ENCODE assay signal across 24 cellular contexts in genomic region chr21:16358021-16358420, GRCh38.
"Had no signal": no experiment of that assay in that cellular context is flagged by ENCODE, and none has a peak within 500 bp of the region (broad histone marks: within the 10 kb centered on the region; RNA-seq: fewer than 3 reads in every experiment).

No MANE protein-coding gene starts in this region.

- H3K9me3 Mint-ChIP-seq: activated T-cell treated with anti-CD3 and anti-CD28 coated beads, Interleukin-2, amount 50 U/mL, for 4 hours; stimulated activated naive CD8-positive, alpha-beta T cell treated with anti-CD3 and anti-CD28 coated beads, Interleukin-15, Interleukin-2, amounts not matched to agents 100 ng/mL and 50 ng/mL, for 24 hours had no signal

- H3K4me1 Mint-ChIP-seq: central memory CD8-positive, alpha-beta T cell; naive thymus-derived CD4-positive, alpha-beta T cell; neural progenitor cell had no signal

- DNase-seq: activated CD4-positive, alpha-beta T cell treated with anti-CD3 and anti-CD28 coated beads for 4 hours; activated CD4-positive, alpha-beta T cell treated with anti-CD3 and anti-CD28 coated beads, Interleukin-2, amount 50 U/mL, for 48 hours; activated CD4-positive, CD25-positive, alpha-beta regulatory T cell; activated CD8-positive, alpha-beta memory T cell treated with anti-CD3 and anti-CD28 coated beads, Interleukin-2, amount 50 U/mL, for 48 hours; activated naive CD4-positive, alpha-beta T cell; activated T-cell treated with anti-CD3 and anti-CD28 coated beads, Interleukin-2, amount 50 U/mL, for 4 hours; adrenal gland; cortex of kidney; foreskin fibroblast; lower lobe of right lung; naive thymus-derived CD4-positive, alpha-beta T cell; stimulated activated CD4-positive, alpha-beta T cell treated with anti-CD3 and anti-CD28 coated beads, Interleukin-4, amount 100 ng/mL, for 4 hours; substantia nigra; tibial artery had no signal

- H3K36me3 Mint-ChIP-seq: activated naive CD8-positive, alpha-beta T cell; naive thymus-derived CD4-positive, alpha-beta T cell had no signal

- H3K27me3 Mint-ChIP-seq: central memory CD8-positive, alpha-beta T cell; naive thymus-derived CD4-positive, alpha-beta T cell; progenitor cell of endocrine pancreas; stimulated activated naive CD8-positive, alpha-beta T cell treated with anti-CD3 and anti-CD28 coated beads, Interleukin-15, Interleukin-2, amounts not matched to agents 100 ng/mL and 50 ng/mL, for 24 hours had no signal

- H3K4me3 Mint-ChIP-seq: activated naive CD8-positive, alpha-beta T cell; activated T-cell treated with anti-CD3 and anti-CD28 coated beads, Interleukin-2, amount 50 U/mL, for 4 hours; central memory CD8-positive, alpha-beta T cell; naive thymus-derived CD4-positive, alpha-beta T cell; neural progenitor cell; stimulated activated naive CD8-positive, alpha-beta T cell treated with anti-CD3 and anti-CD28 coated beads, Interleukin-15, Interleukin-2, amounts not matched to agents 100 ng/mL and 50 ng/mL, for 24 hours; T-helper 1 cell treated with Interleukin-12 subunit alpha and Interleukin-12 subunit beta and Interleukin-4 antibody, amounts not matched to agents 30 μg/mL and 1 μg/mL, for 36 hours had no signal

- ATAC-seq: activated T-cell treated with anti-CD3 and anti-CD28 coated beads, Interleukin-2, amount 50 U/mL, for 4 hours; left lobe of liver; lower lobe of right lung; naive thymus-derived CD4-positive, alpha-beta T cell had no signal

- H3K4me3 ChIP-seq: adrenal gland, ascending aorta, breast epithelium, lower lobe of right lung, neural progenitor cell, tibial artery had no signal

- H3K27ac Mint-ChIP-seq: activated naive CD8-positive, alpha-beta T cell; activated T-helper 2 cell treated with anti-CD3 and anti-CD28 coated beads, Interferon-gamma antibody, Interleukin-2, Interleukin-4, amounts not matched to agents 10 μg/mL and 5 μg/mL and 100 μg/mL, durations not matched to agents 14 hours and 24 hours and 36 hours; naive thymus-derived CD4-positive, alpha-beta T cell; neural progenitor cell; progenitor cell of endocrine pancreas; stimulated activated naive CD8-positive, alpha-beta T cell treated with anti-CD3 and anti-CD28 coated beads, Interleukin-15, Interleukin-2, amounts not matched to agents 100 ng/mL and 50 ng/mL, for 24 hours; T-helper 1 cell treated with Interleukin-12 subunit alpha and Interleukin-12 subunit beta and Interleukin-4 antibody, amounts not matched to agents 30 μg/mL and 1 μg/mL, for 36 hours had no signal
